ENCODE assay signal across 8 cellular contexts in genomic region chr7:28178537-28178936, GRCh38. TPM values are rescaled to one million over a fixed set of nuclear protein-coding genes. Genes with fewer than 3 reads are reported as not detected.
DNase-seq lines count a peak whose midpoint lies in the region; ATAC-seq and TF ChIP-seq lines count a peak whose summit lies in the region.

No MANE protein-coding gene starts in this region.

- peaks cover 59% of the 10 kb centered on the region for H3K4me1 ChIP-seq in KMS-11 (ENCODE audit: low read depth, poor library complexity, severe bottlenecking)
- H3K4me1 ChIP-seq in colonic mucosa: no peaks in the 10 kb centered on the region
- H3K4me1 ChIP-seq in neutrophil (ENCODE audit: control insufficient read depth in 1 of 2, insufficient read depth in 1 of 2, low read depth in 1 of 2, low read length in 1 of 2): peaks cover 14 to 15% of the 10 kb centered on the region in 2 experiments

- H3K27ac Mint-ChIP-seq in CD4-positive, alpha-beta T cell: peak overlapping the region; percentile 81

- ATAC-seq in CD4-positive, alpha-beta T cell (ENCODE audit: poor library complexity): no peak
- ATAC-seq in HG02588 (IDR thresholded peaks at IDR 0.05; ENCODE audit: unreplicated experiment): no peak

- no peaks in the 10 kb centered on the region for H3K27me3 Mint-ChIP-seq in CD4-positive, alpha-beta T cell

- H2AFZ ChIP-seq in KMS-11 (ENCODE audit: low read depth): no peak overlapping the region

- POLR2A ChIA-PET in CD4-positive, alpha-beta T cell (lab: Charles Lee): interaction anchor here (1.8 kb wide), 1 partner anchor 15 kb away, joined by 4 read pairs; no protein-coding TSS in a partner anchor

- no peaks in the 10 kb centered on the region for H3K9me3 Mint-ChIP-seq in CD4-positive, alpha-beta T cell

- H3K36me3 Mint-ChIP-seq in CD4-positive, alpha-beta T cell (ENCODE audit: low read depth): peaks cover 5% of the 10 kb centered on the region

- H3K27ac ChIP-seq in CD4-positive, alpha-beta T cell (ENCODE audit: low read depth, low read length): no peak overlapping the region
- H3K27ac ChIP-seq in KMS-11 (no peak overlapping the region), colonic mucosa (peak overlapping the region; percentile 8), neutrophil (no peak overlapping the region)

- no peaks in the 10 kb centered on the region for H3K27me3 ChIP-seq in CD4-positive, alpha-beta T cell (ENCODE audit: control insufficient read depth, insufficient read depth, low read length)
- H3K27me3 ChIP-seq in KMS-11 (ENCODE audit: insufficient read depth, low read depth) (no peaks in the 10 kb centered on the region), colonic mucosa (no peaks in the 10 kb centered on the region), neutrophil (no peaks in the 10 kb centered on the region)

- H3K9me3 ChIP-seq in CD4-positive, alpha-beta T cell (ENCODE audit: control insufficient read depth, low read length): no peaks in the 10 kb centered on the region
- no peaks in the 10 kb centered on the region for H3K9me3 ChIP-seq in colonic mucosa
- no peaks in the 10 kb centered on the region for H3K9me3 ChIP-seq in neutrophil

- no peaks in the 10 kb centered on the region; the same call in 1 of the 2 replicates for H4K20me1 ChIP-seq in KMS-11 (ENCODE audit: insufficient read depth)

- no peak overlapping the region for H3K4me3 ChIP-seq in KMS-11 (IDR thresholded peaks at IDR 0.05; ENCODE audit: insufficient read depth, low read depth, low read length)
- H3K4me3 ChIP-seq in colonic mucosa: no peak overlapping the region
- peak overlapping the region; percentile 71 to 75 for H3K4me3 ChIP-seq in neutrophil (ENCODE audit: low read depth in 1 of 2, low read length in 1 of 2)

- peak overlapping the region; percentile 83 for H3K4me3 Mint-ChIP-seq in CD4-positive, alpha-beta T cell

- H3K4me1 Mint-ChIP-seq in CD4-positive, alpha-beta T cell (ENCODE audit: low read depth): peaks cover 28% of the 10 kb centered on the region

- H3K9ac ChIP-seq in KMS-11 (0 out of 2 replicates have a peak overlapping the region, but pooled peaks have one; percentile 15), colonic mucosa (ENCODE audit: low read depth in 2 of 2, low read length in 2 of 2) (peak overlapping the region in 1 of 2 donors; percentile 30)

- peaks cover 31% of the 10 kb centered on the region for H3K79me2 ChIP-seq in KMS-11 (ENCODE audit: insufficient read depth, low read depth)

- H3K36me3 ChIP-seq in KMS-11 (ENCODE audit: insufficient read depth) (no peaks in the 10 kb centered on the region), colonic mucosa (no peaks in the 10 kb centered on the region), neutrophil (no peaks in the 10 kb centered on the region)

- no peak for DNase-seq in CD4-positive, alpha-beta T cell
- DNase-seq in colonic mucosa: no peak
- no peak for DNase-seq in ecto neural progenitor cell (ENCODE audit: low spot score)
- no peak for DNase-seq in nucleus accumbens (lab: John Stamatoyannopoulos, UW)
- no peak for DNase-seq in central memory CD4-positive, alpha-beta T cell

- intact Hi-C loops in CD4-positive, alpha-beta T cell (cut with DNase I, micrococcal nuclease): no loop called here
- intact Hi-C loops in colonic mucosa (cut with DNase I): no loop called here

- TF ChIP-seq CTCF in CD4-positive, alpha-beta T cell (IDR thresholded peaks at IDR 0.05): no peak
- no peak for TF ChIP-seq CTCF in KMS-11 (conservative IDR thresholded peaks at IDR 0.05; ENCODE audit: low read depth, low read length)
- TF ChIP-seq CTCF in colonic mucosa (IDR thresholded peaks at IDR 0.05): no peak
- TF ChIP-seq CTCF in neutrophil (IDR thresholded peaks at IDR 0.05): no peak

- CTCF ChIA-PET in CD4-positive, alpha-beta T cell (lab: Charles Lee): interaction anchor here (1.1 kb wide), 1 partner anchor 16 kb away, joined by 3 read pairs; no protein-coding TSS in a partner anchor

- H3K4me2 ChIP-seq in KMS-11: peak overlapping the region; percentile 79

RNA-seq across cellular contexts. Expression of gene JAZF1, which starts 2.1 kb away (rescaled TPM):
- 10 to 100 TPM in 1 of 2 experiments, 1 to 10 TPM in 1; 9.9 to 11.1 TPM for total RNA-seq in CD4-positive, alpha-beta T cell
- total RNA-seq in colonic mucosa: 10 to 100 TPM in 1 of 2 donors, 1 to 10 TPM in 1; 1.8 to 10.1 TPM

Comparison
In these comparisons a context has a peak if more than half of its experiments do, and no peak if none do; other contexts are left out.
1. H3K4me3 ChIP-seq: peak in neutrophil (2 of 2); none in KMS-11 (single experiment) and colonic mucosa (single experiment).